8 cellular contexts compared by ENCODE assay signal in genomic region chr1:109508873-109509175, GRCh38. TPM values are rescaled to one million over a fixed set of nuclear protein-coding genes. Genes with fewer than 3 reads are reported as not detected.
A peak's percentile ranks its signal among the peaks of the same experiment; 100 is the strongest.
DNase-seq lines count a peak whose midpoint lies in the region; ATAC-seq and TF ChIP-seq lines count a peak whose summit lies in the region.

No MANE protein-coding gene starts in this region.

- peak overlapping the region; percentile 83 for H3K4me3 ChIP-seq in CD8-positive, alpha-beta T cell (ENCODE audit: low read depth, low read length)
- no peak overlapping the region for H3K4me3 ChIP-seq in SU-DHL-6 (ENCODE audit: insufficient read depth, low read length, poor library complexity, severe bottlenecking)
- peak overlapping the region in 2 of 4 experiments; percentile 26 to 70 for H3K4me3 ChIP-seq in fibroblast of lung (replicated peaks in 1 of 4; ENCODE audit: control extremely low read depth in 1 of 4, insufficient read depth in 1 of 4, low read depth in 3 of 4, low read length in 4 of 4)
- H3K4me3 ChIP-seq in parathyroid adenoma (ENCODE audit: low read depth, low read length) = peak overlapping the region; percentile 63

- peaks cover 6% of the 10 kb centered on the region for H3K36me3 ChIP-seq in CD8-positive, alpha-beta T cell (ENCODE audit: insufficient read depth, low read length)
- H3K36me3 ChIP-seq in SU-DHL-6 (ENCODE audit: low read length) = no peaks in the 10 kb centered on the region
- H3K36me3 ChIP-seq in fibroblast of lung (ENCODE audit: control insufficient read depth, insufficient read depth, low read length) = no peaks in the 10 kb centered on the region
- H3K36me3 ChIP-seq in parathyroid adenoma (ENCODE audit: control insufficient read depth, insufficient read depth, low read length) = no peaks in the 10 kb centered on the region

- H3K27ac Mint-ChIP-seq in CD8-positive, alpha-beta T cell = peak overlapping the region; percentile 86

- peak overlapping the region; percentile 91 for H3K4me3 Mint-ChIP-seq in CD8-positive, alpha-beta T cell

- H3K27me3 ChIP-seq in CD8-positive, alpha-beta T cell (ENCODE audit: insufficient read depth, low read length) = no peaks in the 10 kb centered on the region
- H3K27me3 ChIP-seq in SU-DHL-6 (ENCODE audit: low read length) (no peaks in the 10 kb centered on the region), fibroblast of lung (ENCODE audit: control insufficient read depth, insufficient read depth, low read length) (peaks cover 3% of the 10 kb centered on the region), parathyroid adenoma (ENCODE audit: control insufficient read depth, insufficient read depth, low read length) (no peaks in the 10 kb centered on the region)

- no peaks in the 10 kb centered on the region for H3F3A ChIP-seq in SU-DHL-6 (ENCODE audit: insufficient read depth)

- peaks cover 44% of the 10 kb centered on the region for H3K36me3 Mint-ChIP-seq in CD8-positive, alpha-beta T cell

- H3K4me2 ChIP-seq in SU-DHL-6 (ENCODE audit: low read depth, low read length, poor library complexity, severe bottlenecking) (peak overlapping the region; percentile 77), fibroblast of lung (ENCODE audit: extremely low read depth, insufficient read depth, low read length) (peak overlapping the region; percentile 99), parathyroid adenoma (ENCODE audit: low read length) (peak overlapping the region; percentile 96)

- peak overlapping the region; percentile 51; the same call in 1 of the 2 replicates for H3K9ac ChIP-seq in SU-DHL-6 (ENCODE audit: low read length)
- no peak overlapping the region for H3K9ac ChIP-seq in fibroblast of lung (ENCODE audit: insufficient read depth, low read length)
- H3K9ac ChIP-seq in parathyroid adenoma = no peak overlapping the region

- no peaks in the 10 kb centered on the region for H3K9me3 Mint-ChIP-seq in CD8-positive, alpha-beta T cell

- H4K20me1 ChIP-seq in SU-DHL-6 (ENCODE audit: low read depth, low read length) (no peaks in the 10 kb centered on the region), fibroblast of lung (ENCODE audit: control insufficient read depth, extremely low read depth, insufficient read depth, low read length) (no peaks in the 10 kb centered on the region)

- H3K9me2 ChIP-seq in SU-DHL-6 (replicated peaks; ENCODE audit: insufficient read depth, low read length) = no peaks in the 10 kb centered on the region

- peaks cover 71% of the 10 kb centered on the region for H3K4me1 ChIP-seq in CD8-positive, alpha-beta T cell (ENCODE audit: insufficient read depth, low read length)
- H3K4me1 ChIP-seq in fibroblast of lung (ENCODE audit: control insufficient read depth, extremely low read depth, insufficient read depth, low read length) (peaks cover 7% of the 10 kb centered on the region), parathyroid adenoma (no peaks in the 10 kb centered on the region)

- no peak overlapping the region for H2AFZ ChIP-seq in SU-DHL-6 (ENCODE audit: low read depth, low read length, severe bottlenecking)
- H2AFZ ChIP-seq in fibroblast of lung (ENCODE audit: low read length) = no peak overlapping the region
- peak overlapping the region; percentile 51 for H2AFZ ChIP-seq in parathyroid adenoma

- POLR2A ChIA-PET in CD8-positive, alpha-beta T cell (lab: Charles Lee) = interaction anchor here (1.1 to 5.7 kb wide), 5 partner anchors 12 to 40 kb away, joined by 3 to 59 read pairs (median 14); partner anchors contain the start of genes ATXN7L2, CYB561D1 and GNAI3

- CTCF ChIA-PET in CD8-positive, alpha-beta T cell (lab: Charles Lee) = interaction anchor here (31.8 to 43.6 kb wide), 2 partner anchors 19 to 25 kb away, joined by 681 to 1903 read pairs; partner anchors contain the start of genes ATXN7L2, CYB561D1 and GPR61

- no peaks in the 10 kb centered on the region for H3K27me3 Mint-ChIP-seq in CD8-positive, alpha-beta T cell (ENCODE audit: low read depth)

- ATAC-seq in CD8-positive, alpha-beta T cell = no peak
- ATAC-seq in HG03342 (IDR thresholded peaks at IDR 0.05; ENCODE audit: unreplicated experiment) = no peak

- H3K27ac ChIP-seq in CD8-positive, alpha-beta T cell (ENCODE audit: low read depth, low read length) = peak overlapping the region; percentile 10
- no peak overlapping the region for H3K27ac ChIP-seq in SU-DHL-6 (ENCODE audit: low read depth, low read length)
- no peak overlapping the region for H3K27ac ChIP-seq in fibroblast of lung (ENCODE audit: insufficient read depth, low read length)
- H3K27ac ChIP-seq in parathyroid adenoma = no peak overlapping the region

- H3K79me2 ChIP-seq in SU-DHL-6 (ENCODE audit: insufficient read depth, low read length) = no peaks in the 10 kb centered on the region
- H3K79me2 ChIP-seq in fibroblast of lung (ENCODE audit: control insufficient read depth, insufficient read depth, low read length) = no peaks in the 10 kb centered on the region
- no peaks in the 10 kb centered on the region for H3K79me2 ChIP-seq in parathyroid adenoma

- H3K4me1 Mint-ChIP-seq in CD8-positive, alpha-beta T cell (ENCODE audit: low read depth) = peaks cover 74% of the 10 kb centered on the region

- H3K9me3 ChIP-seq in CD8-positive, alpha-beta T cell (ENCODE audit: low read length) = peaks cover 5% of the 10 kb centered on the region
- H3K9me3 ChIP-seq in SU-DHL-6 (ENCODE audit: insufficient read depth, low read length) = no peaks in the 10 kb centered on the region
- H3K9me3 ChIP-seq in fibroblast of lung (ENCODE audit: control insufficient read depth, insufficient read depth, low read depth, low read length) = no peaks in the 10 kb centered on the region
- no peaks in the 10 kb centered on the region for H3K9me3 ChIP-seq in parathyroid adenoma (ENCODE audit: control insufficient read depth, low read length)

- DNase-seq in CD8-positive, alpha-beta T cell = no peak
- DNase-seq in fibroblast of lung (ENCODE audit: low read depth in 2 of 2) (no peak), NCI-H1417 treated with DMSO at 0.1 percent for 48 hours (lab: John Stamatoyannopoulos, UW) (no peak), HPDE6-E6E7 (ENCODE audit: extremely low spot score) (no peak), NCI-H2227 (lab: John Stamatoyannopoulos, UW; ENCODE audit: unreplicated experiment) (no peak)

- intact Hi-C loops in CD8-positive, alpha-beta T cell (cut with DNase I, micrococcal nuclease) = loop anchor here in 1 of 2 experiments (1.0 kb wide), 1 partner anchor 15 kb away; the partner anchor contains the start of gene CYB561D1

- no peak for TF ChIP-seq CTCF in CD8-positive, alpha-beta T cell (IDR thresholded peaks at IDR 0.05)
- TF ChIP-seq CTCF in SU-DHL-6 (IDR thresholded peaks at IDR 0.05; ENCODE audit: insufficient read depth, low read length, poor library complexity, severe bottlenecking) (no peak), fibroblast of lung (conservative IDR thresholded peaks at IDR 0.05 in 1 of 2, IDR thresholded peaks at IDR 0.05 in 1 of 2; ENCODE audit: low read depth in 1 of 2, low read length in 2 of 2) (no peak), parathyroid adenoma (IDR thresholded peaks at IDR 0.05) (no peak)

RNA-seq across cellular contexts. Expression of gene AMIGO1, which starts 0.7 kb away (rescaled TPM):
- 1 to 10 TPM; 8.6 to 9.6 TPM for total RNA-seq in CD8-positive, alpha-beta T cell
- total RNA-seq in fibroblast of lung = 1.8 and 2.5 TPM in 2 replicates
- polyA plus RNA-seq in fibroblast of lung = 0.40 and 0.57 TPM in 2 replicates
- polyA plus RNA-seq in fibroblast of lung (2012) = 0.86 and 1.3 TPM in 2 replicates
- polyA minus RNA-seq in fibroblast of lung (ENCODE audit: low replicate concordance) = 1.1 and 2.0 TPM in 2 replicates

RNA-seq across cellular contexts. Expression of gene CYB561D1, which starts 14.9 kb away (rescaled TPM):
- total RNA-seq in CD8-positive, alpha-beta T cell = 10 to 100 TPM; 10.2 to 12.3 TPM
- total RNA-seq in fibroblast of lung = 5.1 and 6.6 TPM in 2 replicates
- 4.7 and 5.1 TPM in 2 replicates for polyA plus RNA-seq in fibroblast of lung
- polyA plus RNA-seq in fibroblast of lung (2012) = 4.3 and 5.6 TPM in 2 replicates
- 9.3 and 15.4 TPM in 2 replicates for polyA minus RNA-seq in fibroblast of lung (ENCODE audit: low replicate concordance)

RNA-seq across cellular contexts. Expression of gene ATXN7L2, which starts 25.1 kb away (rescaled TPM):
- total RNA-seq in CD8-positive, alpha-beta T cell = 10 to 100 TPM; 16.8 to 19.4 TPM
- total RNA-seq in fibroblast of lung = 1.5 and 2.0 TPM in 2 replicates
- 0.86 and 1.6 TPM in 2 replicates for polyA plus RNA-seq in fibroblast of lung
- polyA plus RNA-seq in fibroblast of lung (2012) = 1.3 and 2.7 TPM in 2 replicates
- polyA minus RNA-seq in fibroblast of lung (ENCODE audit: low replicate concordance) = 1.9 and 2.7 TPM in 2 replicates

RNA-seq across cellular contexts. Expression of gene GPR61, which starts 30.8 kb away (rescaled TPM):
- total RNA-seq in CD8-positive, alpha-beta T cell = under 1 TPM; 0.43 to 0.86 TPM
- 0.26 TPM in 1 of 2 replicates, not detected in the other for total RNA-seq in fibroblast of lung
- 0.01 TPM in 1 of 2 replicates, not detected in the other for polyA plus RNA-seq in fibroblast of lung
- 0.15 TPM in 1 of 2 replicates, not detected in the other for polyA plus RNA-seq in fibroblast of lung (2012)
- not detected in 2 replicates for polyA minus RNA-seq in fibroblast of lung (ENCODE audit: low replicate concordance)

RNA-seq across cellular contexts. Expression of gene GNAI3, which starts 39.6 kb away (rescaled TPM):
- total RNA-seq in CD8-positive, alpha-beta T cell = 1 to 10 TPM; 6.8 to 7.1 TPM
- 10.3 and 11.4 TPM in 2 replicates for total RNA-seq in fibroblast of lung
- polyA plus RNA-seq in fibroblast of lung = 12.9 and 14.4 TPM in 2 replicates
- 9.4 and 9.7 TPM in 2 replicates for polyA plus RNA-seq in fibroblast of lung (2012)
- 1.8 and 1.9 TPM in 2 replicates for polyA minus RNA-seq in fibroblast of lung (ENCODE audit: low replicate concordance)
